In the genomic region with DNA sequence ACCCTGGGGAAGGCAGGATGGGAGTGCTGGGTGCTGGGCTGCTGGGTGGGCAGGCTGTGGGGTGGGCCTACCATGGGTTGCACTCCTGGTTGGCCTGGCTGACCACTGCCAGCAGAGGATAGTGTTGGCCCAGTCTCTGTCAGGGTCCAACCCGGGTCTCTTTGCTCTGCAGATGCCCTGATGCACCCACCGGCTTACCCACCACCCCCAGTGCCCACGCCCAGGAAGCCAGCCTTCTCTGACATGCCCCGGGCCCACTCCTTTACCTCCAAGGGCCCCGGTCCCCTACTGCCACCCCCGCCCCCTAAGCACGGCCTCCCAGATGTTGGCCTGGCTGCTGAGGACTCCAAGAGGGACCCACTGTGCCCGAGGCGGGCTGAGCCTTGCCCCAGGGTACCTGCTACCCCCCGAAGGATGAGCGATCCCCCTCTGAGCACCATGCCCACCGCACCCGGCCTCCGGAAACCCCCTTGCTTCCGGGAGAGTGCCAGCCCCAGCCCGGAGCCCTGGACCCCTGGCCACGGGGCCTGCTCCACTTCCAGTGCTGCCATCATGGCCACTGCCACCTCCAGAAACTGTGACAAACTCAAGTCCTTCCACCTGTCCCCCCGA, we compare ENCODE assay signal across 21 cellular contexts. TPM values are rescaled to one million over a fixed set of nuclear protein-coding genes. Genes with fewer than 3 reads are reported as not detected.
A peak's percentile ranks its signal among the peaks of the same experiment; 100 is the strongest.
DNase-seq lines count a peak whose midpoint lies in the region; ATAC-seq and TF ChIP-seq lines count a peak whose summit lies in the region.
"Had no signal": no experiment of that assay in that cellular context is flagged by ENCODE, and none has a peak within 500 bp of the region (broad histone marks: within the 10 kb centered on the region; RNA-seq: fewer than 3 reads in every experiment).

No MANE protein-coding gene starts in this region.

- intact Hi-C loops in Calu3 (cut with micrococcal nuclease; ENCODE audit: unreplicated experiment) (no loop called here), left cardiac atrium (cut with DNase I) (no loop called here)

- BruUV-seq in Calu3 (replicated peaks; lab: Mats Ljungman, UMichigan), result no TSS peak

- peak overlapping the region; percentile 29 for H3K27ac Mint-ChIP-seq in activated T-cell treated with anti-CD3 and anti-CD28 coated beads, Interleukin-2, amount 50 U/mL, for 24 hours
- H3K27ac Mint-ChIP-seq in Calu3 (ENCODE audit: unreplicated experiment) (peak overlapping the region; percentile 19), osteocyte (ENCODE audit: unreplicated experiment) (peak overlapping the region; percentile 38)

- H3K4me3 Mint-ChIP-seq in activated T-cell treated with anti-CD3 and anti-CD28 coated beads, Interleukin-2, amount 50 U/mL, for 24 hours, result no peak overlapping the region
- H3K4me3 Mint-ChIP-seq in Calu3 (ENCODE audit: low read depth, unreplicated experiment), result no peak overlapping the region
- no peak overlapping the region for H3K4me3 Mint-ChIP-seq in osteocyte (ENCODE audit: unreplicated experiment)
- H3K4me3 Mint-ChIP-seq: T-cell had no signal

- TF ChIP-seq CTCF in Calu3 (IDR thresholded peaks at IDR 0.05; ENCODE audit: unreplicated experiment) (no peak), osteocyte (IDR thresholded peaks at IDR 0.05) (no peak)

- no peaks in the 10 kb centered on the region for H3K27me3 Mint-ChIP-seq in activated T-cell treated with anti-CD3 and anti-CD28 coated beads, Interleukin-2, amount 50 U/mL, for 24 hours
- H3K27me3 Mint-ChIP-seq in Calu3 (ENCODE audit: unreplicated experiment) (no peaks in the 10 kb centered on the region), osteocyte (ENCODE audit: unreplicated experiment) (no peaks in the 10 kb centered on the region)
- H3K27me3 Mint-ChIP-seq: T-cell had no signal

- DNase-seq in activated T-cell treated with anti-CD3 and anti-CD28 coated beads, Interleukin-2, amount 50 U/mL, for 24 hours, result no peak
- DNase-seq in activated T-cell treated with anti-CD3 and anti-CD28 coated beads, Interleukin-2, amount 50 U/mL, for 48 hours, result no peak
- DNase-seq in Calu3 (no peak), left cardiac atrium (peak; percentile 18), osteocyte (ENCODE audit: extremely low spot score, unreplicated experiment) (no peak), NCI-H146 treated with DMSO at 0.1 percent for 48 hours (lab: John Stamatoyannopoulos, UW; ENCODE audit: unreplicated experiment) (no peak), NAMALWA (ENCODE audit: low spot score) (no peak)
- no peak for DNase-seq in central memory CD4-positive, alpha-beta T cell
- DNase-seq: activated CD4-positive, alpha-beta T cell treated with anti-CD3 and anti-CD28 coated beads, Interleukin-2, amount 50 U/mL, for 4 hours; anterior cingulate cortex; C1 segment of cervical spinal cord; caudate nucleus; NCI-H1092 treated with DMSO at 0.1 percent for 48 hours; NCI-H2029; NCI-H2227 treated with DMSO at 0.1 percent for 48 hours; NCI-H774; retina; SHP77; stimulated activated CD4-positive, alpha-beta T cell treated with anti-CD3 and anti-CD28 coated beads, Interleukin-15, amount 100 ng/mL, for 24 hours; stimulated activated CD8-positive, alpha-beta memory T cell treated with anti-CD3 and anti-CD28 coated beads, Interleukin-4, amount 100 ng/mL, for 48 hours had no signal

- no peak for ATAC-seq in left cardiac atrium
- ATAC-seq: T-cell had no signal

- H3K9me3 Mint-ChIP-seq in activated T-cell treated with anti-CD3 and anti-CD28 coated beads, Interleukin-2, amount 50 U/mL, for 24 hours, result no peaks in the 10 kb centered on the region
- H3K9me3 Mint-ChIP-seq in Calu3 (ENCODE audit: low read depth, unreplicated experiment) (peaks cover 4% of the 10 kb centered on the region), osteocyte (ENCODE audit: unreplicated experiment) (no peaks in the 10 kb centered on the region)
- H3K9me3 Mint-ChIP-seq: T-cell had no signal

- H3K36me3 Mint-ChIP-seq in activated T-cell treated with anti-CD3 and anti-CD28 coated beads, Interleukin-2, amount 50 U/mL, for 24 hours (ENCODE audit: low read depth), result peaks cover 90% of the 10 kb centered on the region
- H3K36me3 Mint-ChIP-seq in Calu3 (ENCODE audit: insufficient read depth, unreplicated experiment) (peaks cover 19% of the 10 kb centered on the region), osteocyte (ENCODE audit: unreplicated experiment) (peaks cover 23% of the 10 kb centered on the region)

- CTCF ChIA-PET in Calu3 (lab: Charles Lee), result no interaction called here

- H3K4me1 Mint-ChIP-seq in activated T-cell treated with anti-CD3 and anti-CD28 coated beads, Interleukin-2, amount 50 U/mL, for 24 hours (ENCODE audit: low read depth), result peaks cover 8% of the 10 kb centered on the region
- no peaks in the 10 kb centered on the region for H3K4me1 Mint-ChIP-seq in Calu3 (ENCODE audit: low read depth, unreplicated experiment)
- peaks cover 7% of the 10 kb centered on the region for H3K4me1 Mint-ChIP-seq in osteocyte (ENCODE audit: unreplicated experiment)

RNA-seq across cellular contexts. Expression of a gene that starts 14.2 kb away (rescaled TPM):
- 123 and 125 TPM in 2 replicates for total RNA-seq in Calu3 (2022)
- 100 to 1,000 TPM; 200 to 209 TPM for total RNA-seq in left cardiac atrium
- 273 and 274 TPM in 2 replicates for total RNA-seq in osteocyte

RNA-seq across cellular contexts. Expression of a gene that starts 36.5 kb away (rescaled TPM):
- total RNA-seq in Calu3 (2022), result 20.7 and 22.7 TPM in 2 replicates
- total RNA-seq in left cardiac atrium, result 10 to 100 TPM; 28.3 to 28.5 TPM
- total RNA-seq in osteocyte, result 105 and 110 TPM in 2 replicates
